14 cellular contexts compared by ENCODE assay signal in the genomic region with DNA sequence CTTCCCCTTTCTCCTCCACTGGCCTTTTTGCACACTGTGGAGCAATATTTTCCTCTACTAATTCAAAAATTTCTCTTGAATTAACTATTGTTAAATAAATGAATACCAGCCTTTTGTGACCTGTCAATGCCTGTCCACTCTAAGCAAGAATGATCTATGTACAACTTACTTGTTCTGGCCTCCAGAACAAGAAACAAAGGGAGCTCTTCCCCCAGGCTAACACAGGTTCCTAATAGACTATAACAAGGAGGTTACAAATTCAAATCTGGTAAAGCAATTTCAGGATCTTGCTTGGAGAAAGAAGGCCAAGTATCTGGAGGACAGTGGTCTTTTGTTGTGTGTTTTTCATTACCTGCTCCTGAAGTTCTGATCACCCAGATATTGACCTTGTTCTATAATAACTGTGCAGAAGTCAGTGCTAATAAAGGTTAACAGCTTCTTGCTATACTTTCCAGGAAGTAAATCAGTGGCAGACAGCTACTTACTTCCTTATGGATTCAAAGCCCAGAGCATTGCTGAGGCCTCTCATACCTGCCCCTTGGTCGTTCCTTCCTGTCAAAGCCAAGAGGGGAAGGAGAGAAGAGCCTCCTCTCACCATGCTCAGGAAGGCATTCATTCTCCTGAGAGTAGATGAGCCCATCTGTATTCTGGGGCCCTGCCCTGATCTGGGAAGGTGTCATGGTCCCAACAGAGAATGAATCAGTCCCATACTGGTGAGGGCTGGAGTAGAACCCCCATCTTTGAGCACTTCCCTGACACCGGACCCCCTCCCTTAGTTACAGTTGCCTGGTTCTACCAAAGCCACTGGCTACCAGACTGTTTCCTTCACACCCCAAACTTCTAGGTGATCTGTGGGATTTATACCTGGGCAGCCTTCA.
"Had no signal": no experiment of that assay in that cellular context is flagged by ENCODE, and none has a peak within 500 bp of the region (broad histone marks: within the 10 kb centered on the region; RNA-seq: fewer than 3 reads in every experiment).

No MANE protein-coding gene starts in this region.

- H3K27ac ChIP-seq: ascending aorta, esophagus squamous epithelium, tibial artery, uterus, VCaP had no signal

- H3K36me3 ChIP-seq: uterus had no signal

- H3K27ac Mint-ChIP-seq: nephron had no signal

- H3K4me1 Mint-ChIP-seq: nephron had no signal

- H3K9me3 ChIP-seq: ascending aorta, esophagus squamous epithelium, tibial artery, uterus had no signal

- H3K4me1 ChIP-seq: ascending aorta, esophagus squamous epithelium, uterus had no signal

- H3K4me3 ChIP-seq: ascending aorta, esophagus squamous epithelium, tibial artery, uterus had no signal

- DNase-seq: activated CD4-positive, alpha-beta T cell treated with anti-CD3 and anti-CD28 coated beads for 1 hour; effector CD8-positive, alpha-beta T cell; esophagus squamous epithelium; mesendoderm; occipital lobe; retina; stimulated activated naive CD4-positive, alpha-beta T cell; substantia nigra; T-helper 2 cell; tibial artery; uterus had no signal

- H3K9me3 Mint-ChIP-seq: nephron had no signal

- H3K27me3 ChIP-seq: ascending aorta, esophagus squamous epithelium, tibial artery, uterus had no signal

- H3K4me3 Mint-ChIP-seq: nephron had no signal
